Comparison of ENCODE assay signal across 8 cellular contexts in the genomic region with DNA sequence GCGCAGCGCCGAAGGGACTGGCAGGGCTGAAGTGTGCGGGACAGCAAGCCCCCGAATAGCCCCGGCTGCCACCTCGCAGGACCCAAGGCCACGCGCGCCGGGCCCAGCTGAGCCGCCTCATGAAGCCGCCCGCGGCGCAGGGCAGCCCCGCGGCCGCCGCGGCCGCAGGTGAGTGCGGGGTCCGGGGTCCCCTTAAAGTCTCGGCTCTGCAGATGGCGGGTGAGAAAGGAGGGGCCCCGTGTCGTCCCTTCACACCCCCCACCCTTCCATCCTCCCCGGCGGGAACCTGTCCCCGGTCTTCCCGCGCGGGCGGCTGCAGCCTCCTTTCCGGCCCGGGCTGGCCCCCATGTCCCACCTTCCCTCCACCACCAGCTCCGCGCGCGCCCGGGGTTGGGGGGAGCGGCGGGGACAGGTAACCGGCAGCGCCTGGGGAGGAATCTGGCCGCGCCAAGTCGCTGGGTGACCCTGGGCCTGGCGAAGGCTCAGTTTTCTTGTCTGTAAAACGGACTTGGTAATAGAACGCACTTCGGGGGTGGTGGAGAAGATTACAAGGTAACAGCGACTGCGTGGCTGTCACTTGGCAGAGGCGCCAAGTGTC. TPM values are rescaled to one million over a fixed set of nuclear protein-coding genes. Genes with fewer than 3 reads are reported as not detected.
A peak's percentile ranks its signal among the peaks of the same experiment; 100 is the strongest.
DNase-seq lines count a peak whose midpoint lies in the region; TF ChIP-seq lines count a peak whose summit lies in the region.

No MANE protein-coding gene starts in this region.

- no peaks in the 10 kb centered on the region for H4K20me1 ChIP-seq in PC-9 (ENCODE audit: insufficient read depth)

- no TSS peak for BruUV-seq in PC-9 (replicated peaks; lab: Mats Ljungman, UMichigan)

- no peak for TF ChIP-seq RAD21 in liver (IDR thresholded peaks at IDR 0.05)

- H3K27ac ChIP-seq in HEK293 (ENCODE audit: extremely low read depth, low read depth, low read length) (peak overlapping the region; percentile 44; the same call in 1 of the 2 replicates), PC-9 (no peak overlapping the region), brain microvascular endothelial cell (no peak overlapping the region), liver (ENCODE audit: low read depth in 1 of 2, low read length in 2 of 2) (no peak overlapping the region), stomach (peak overlapping the region; percentile 52 to 75 (median 70))

- CTCF ChIA-PET in HEK293 (lab: Yijun Ruan, JAX): interaction anchor here (0.5 to 1.9 kb wide), 4 partner anchors 40 to 615 kb away, joined by 3 to 4 read pairs (median 4); no protein-coding TSS in a partner anchor
- CTCF ChIA-PET in PC-9 (lab: Charles Lee): interaction anchor here (1.0 kb wide), 2 partner anchors 191 to 194 kb away, joined by 3 to 4 read pairs; no protein-coding TSS in a partner anchor

- DNase-seq in PC-9 (no peak), brain microvascular endothelial cell (no peak), stomach (no peak), NCI-H2171 treated with DMSO at 0.1 percent for 48 hours (lab: John Stamatoyannopoulos, UW) (no peak), H4 (ENCODE audit: low spot score) (no peak)

- TF ChIP-seq CTCF in HEK293 (tag by site-specific recombination; IDR thresholded peaks at IDR 0.05) (no peak), PC-9 (conservative IDR thresholded peaks at IDR 0.05) (no peak), brain microvascular endothelial cell (IDR thresholded peaks at IDR 0.05; ENCODE audit: low read depth, low read length, missing control alignments) (no peak), liver (IDR thresholded peaks at IDR 0.05; ENCODE audit: low read depth, low read length, missing input control) (no peak), stomach (IDR thresholded peaks at IDR 0.05) (no peak)

- peak overlapping the region; percentile 84 for H3K9ac ChIP-seq in ES-I3 (ENCODE audit: low read depth, low read length)
- peak overlapping the region in 1 of 2 donors; percentile 24 for H3K9ac ChIP-seq in liver (ENCODE audit: low read depth in 1 of 2, low read length in 2 of 2)

- no peak for TF ChIP-seq EP300 in stomach (IDR thresholded peaks at IDR 0.05)

- peak overlapping the region; percentile 82 for H2AFZ ChIP-seq in PC-9

- peaks cover 14% of the 10 kb centered on the region; the same call in 1 of the 2 replicates for H3K27me3 ChIP-seq in PC-9 (ENCODE audit: insufficient read depth, low read depth)
- peaks cover 2% of the 10 kb centered on the region for H3K27me3 ChIP-seq in brain microvascular endothelial cell (replicated peaks)
- H3K27me3 ChIP-seq in liver (ENCODE audit: control insufficient read depth in 4 of 4, insufficient read depth in 4 of 4, low read length in 3 of 4): no peaks in the 10 kb centered on the region
- H3K27me3 ChIP-seq in stomach: peaks cover 0 to 64% (median 27%) of the 10 kb centered on the region in 3 donors

- in situ Hi-C loops in brain microvascular endothelial cell (cut with HindIII; ENCODE audit: low pct_ligation_motif_present, low sequenced_read_pairs): no loop called here

- no peak for TF ChIP-seq POLR2A in stomach (IDR thresholded peaks at IDR 0.05)

- WGBS in liver: 2% methylated on average over 56 of the region's 56 CpGs
- WGBS in stomach, 5 donors: 0 to 2% (median 1%) methylated on average over 22 to 56 of the region's 56 CpGs

- peaks cover 8% of the 10 kb centered on the region; the same call in 1 of the 2 replicates for H3F3A ChIP-seq in PC-9 (ENCODE audit: insufficient read depth, low read depth)

- peak overlapping the region; percentile 86 for H3K4me2 ChIP-seq in PC-9

- no peaks in the 10 kb centered on the region for H3K9me2 ChIP-seq in PC-9 (ENCODE audit: insufficient read depth)

- no peaks in the 10 kb centered on the region for H3K79me2 ChIP-seq in PC-9 (ENCODE audit: low read depth)

- POLR2A ChIA-PET in HEK293 (lab: Yijun Ruan, JAX) (interaction anchor here (0.6 kb wide), 1 partner anchor 397 kb away, joined by 3 read pairs; a partner anchor contains a TSS), PC-9 (lab: Charles Lee; ENCODE audit: unreplicated experiment) (interaction anchor here (0.6 kb wide), 1 partner anchor 652 kb away, joined by 8 read pairs; no protein-coding TSS in a partner anchor)

- intact Hi-C loops in PC-9 (cut with micrococcal nuclease; ENCODE audit: unreplicated experiment) (loop anchor here (2.0 kb wide), 2 partner anchors 153 to 195 kb away; no protein-coding TSS in a partner anchor), stomach (cut with DNase I; ENCODE audit: low total_unique reads) (no loop called here)

- H3K4me3 ChIP-seq in HEK293 (ENCODE audit: low read depth, low read length): peak overlapping the region; percentile 50
- H3K4me3 ChIP-seq in PC-9: peak overlapping the region; percentile 62
- peak overlapping the region; percentile 64 for H3K4me3 ChIP-seq in brain microvascular endothelial cell (ENCODE audit: low read depth, low read length)
- H3K4me3 ChIP-seq in liver (ENCODE audit: low read depth in 1 of 3, low read length in 3 of 3): peak overlapping the region; percentile 42 to 63 (median 54)
- peak overlapping the region; percentile 51 to 91 (median 68) for H3K4me3 ChIP-seq in stomach

- H3K4me1 ChIP-seq in ES-I3 (ENCODE audit: insufficient read depth, low read length) (0 out of 2 replicates have a peak, but pooled peaks cover 3% of the 10 kb centered on the region), HEK293 (ENCODE audit: control insufficient read depth, insufficient read depth, low read length) (no peaks in the 10 kb centered on the region), PC-9 (replicated peaks; ENCODE audit: insufficient read depth) (0 out of 2 replicates have a peak, but pooled peaks cover 5% of the 10 kb centered on the region), liver (ENCODE audit: control insufficient read depth in 4 of 4, insufficient read depth in 4 of 4, low read length in 3 of 4) (peaks cover 8 to 16% (median 10%) of the 10 kb centered on the region in 4 donors), stomach (peaks cover 8 to 34% (median 27%) of the 10 kb centered on the region in 4 donors)

- H3K36me3 ChIP-seq in ES-I3 (ENCODE audit: insufficient read depth, low read length) (no peaks in the 10 kb centered on the region), HEK293 (ENCODE audit: control insufficient read depth in 2 of 2, insufficient read depth in 1 of 2, low read length in 2 of 2) (no peaks in the 10 kb centered on the region), PC-9 (ENCODE audit: low read depth) (no peaks in the 10 kb centered on the region), brain microvascular endothelial cell (replicated peaks) (no peaks in the 10 kb centered on the region), liver (ENCODE audit: control insufficient read depth in 4 of 4, insufficient read depth in 3 of 4, low read depth in 1 of 4, low read length in 3 of 4) (no peaks in the 10 kb centered on the region), stomach (peaks cover 0 to 4% (median 0%) of the 10 kb centered on the region in 4 donors)

- H3K9me3 ChIP-seq in ES-I3 (ENCODE audit: control insufficient read depth, insufficient read depth, low read length) (no peaks in the 10 kb centered on the region), HEK293 (ENCODE audit: control insufficient read depth, insufficient read depth, low read depth, low read length) (no peaks in the 10 kb centered on the region), PC-9 (ENCODE audit: insufficient read depth, low read depth) (no peaks in the 10 kb centered on the region), liver (ENCODE audit: control insufficient read depth in 4 of 4, low read length in 3 of 4) (peaks cover 0 to 4% (median 0%) of the 10 kb centered on the region in 4 donors), stomach (no peaks in the 10 kb centered on the region)

TF ChIP-seq in HEK293, 187 proteins besides CTCF, POLR2A, EP300 and RAD21:
- TF ChIP-seq ZNF548 (tag by site-specific recombination; IDR thresholded peaks at IDR 0.05): peak; percentile 86; the same call in 1 of the 2 replicates
- 0 out of 2 replicates have a peak, but pooled peaks have one; percentile 13 for TF ChIP-seq ZNF202 (tag by site-specific recombination; IDR thresholded peaks at IDR 0.05; ENCODE audit: borderline replicate concordance)
- no peak for TF ChIP-seq GLIS2 (tag by site-specific recombination; IDR thresholded peaks at IDR 0.05)
- TF ChIP-seq KLF10 (tag by site-specific recombination; IDR thresholded peaks at IDR 0.05): peak; percentile 42; the same call in 1 of the 2 replicates
- no peak for TF ChIP-seq ZNF155 (tag by site-specific recombination; IDR thresholded peaks at IDR 0.05)
- TF ChIP-seq ZNF560 (tag by site-specific recombination; IDR thresholded peaks at IDR 0.05; ENCODE audit: borderline replicate concordance): no peak
- TF ChIP-seq MEIS1 (CRISPR knock-in tag; IDR thresholded peaks at IDR 0.05; ENCODE audit: borderline replicate concordance): no peak
- no peak for TF ChIP-seq ZNF2 (tag by site-specific recombination; IDR thresholded peaks at IDR 0.05)
- TF ChIP-seq SALL2 (tag by site-specific recombination; IDR thresholded peaks at IDR 0.05; ENCODE audit: borderline replicate concordance): no peak
- TF ChIP-seq ZNF133 (tag by site-specific recombination; IDR thresholded peaks at IDR 0.05): no peak

TF ChIP-seq in liver, 16 proteins besides CTCF, POLR2A, EP300 and RAD21 (continues in another document):
- no peak for TF ChIP-seq GABPA (IDR thresholded peaks at IDR 0.05 in 1 of 2, conservative IDR thresholded peaks at IDR 0.05 in 1 of 2)

RNA-seq across cellular contexts. Expression of a gene that starts 0.3 kb away (rescaled TPM):
- total RNA-seq in PC-9 (2021): 3.4 and 4.8 TPM in 2 replicates
- 10 to 100 TPM in 1 of 2 donors, under 1 TPM in 1; 0.59 to 96.7 TPM for total RNA-seq in liver
- 1 to 10 TPM; 1.1 to 1.5 TPM for polyA plus RNA-seq in liver
- total RNA-seq in stomach: 10 to 100 TPM in 4 of 5 donors, 1 to 10 TPM in 1; 4.6 to 58.3 (median 39.8) TPM
- 10 to 100 TPM; 10.6 to 38.2 (median 19.1) TPM for polyA plus RNA-seq in stomach
- 13.7 and 14.8 TPM in 2 replicates for total RNA-seq in H4 (2014; rRNA removed; shearing (Covaris generic))

Comparison
In these comparisons a context has a peak if more than half of its experiments do, and no peak if none do; other contexts are left out.
1. H3K27ac ChIP-seq: peak in HEK293 (single experiment) and stomach (5 of 5); none in PC-9 (single experiment), brain microvascular endothelial cell (single experiment) and liver (0 of 2).
2. Peak in every context shown above with its lines, with median percentiles within 50 percentile points of each other: H3K4me3 ChIP-seq.